Comparison of ENCODE assay signal across 1 cellular context in genomic region chr9:126842977-126843799, GRCh38.
TF ChIP-seq lines count a peak whose summit lies in the region.

No MANE protein-coding gene starts in this region.

TF ChIP-seq in SK-N-SH, 30 proteins besides CTCF, POLR2A, EP300 and RAD21 (continued from another document):
- TF ChIP-seq EZH2phosphoT487 (IDR thresholded peaks at IDR 0.05; ENCODE audit: borderline replicate concordance, low read depth) (no peak), MXI1 (IDR thresholded peaks at IDR 0.05; ENCODE audit: low read depth, low read length) (no peak), RCOR1 (IDR thresholded peaks at IDR 0.05; ENCODE audit: low read length) (no peak), SMC3 (IDR thresholded peaks at IDR 0.05; ENCODE audit: low read depth, low read length) (no peak), NFIC (IDR thresholded peaks at IDR 0.05; ENCODE audit: borderline replicate concordance) (no peak), REST (IDR thresholded peaks at IDR 0.05; ENCODE audit: low read depth, low read length) (no peak), PBX3 (IDR thresholded peaks at IDR 0.05) (no peak), USF1 (IDR thresholded peaks at IDR 0.05; ENCODE audit: borderline replicate concordance, low read depth) (no peak), IRF3 (IDR thresholded peaks at IDR 0.05; ENCODE audit: low read depth, low read length) (no peak)
